In genomic region chr2:103945083-103945482, GRCh38 we compare ENCODE assay signal across 29 cellular contexts.
"Had no signal": no experiment of that assay in that cellular context is flagged by ENCODE, and none has a peak within 500 bp of the region (broad histone marks: within the 10 kb centered on the region; RNA-seq: fewer than 3 reads in every experiment).

No MANE protein-coding gene starts in this region.

- H3K27ac ChIP-seq: stomach, suprapubic skin, testis, thoracic aorta, thyroid gland, tibial artery, tibial nerve, transverse colon, upper lobe of left lung, upper lobe of right lung, uterus, vagina had no signal

- H3K4me3 Mint-ChIP-seq: stimulated activated effector memory CD8-positive, alpha-beta T cell treated with anti-CD3 and anti-CD28 coated beads, Interleukin-12 subunit alpha, Interleukin-12 subunit beta, amount 100 ng/mL, for 72 hours; stimulated activated memory B cell treated with anti-CD40 and anti-IgM and Interleukin-4, amounts not matched to agents 10 μg/mL and 1 μg/mL and 100 μg/mL, for 72 hours; stimulated activated naive B cell treated with anti-CD40 and anti-IgM and Interleukin-4, amounts not matched to agents 10 μg/mL and 1 μg/mL and 100 μg/mL, for 72 hours; stimulated activated naive CD8-positive, alpha-beta T cell treated with anti-CD3 and anti-CD28 coated beads, Interleukin-15, amount 100 ng/mL, for 72 hours; stimulated activated naive CD8-positive, alpha-beta T cell treated with anti-CD3 and anti-CD28 coated beads, Interleukin-15, Interleukin-2, amounts not matched to agents 100 ng/mL and 50 ng/mL, for 24 hours; type B pancreatic cell had no signal

- H3K4me1 Mint-ChIP-seq: stimulated activated effector memory CD8-positive, alpha-beta T cell treated with anti-CD3 and anti-CD28 coated beads, Interleukin-12 subunit alpha, Interleukin-12 subunit beta, amount 100 ng/mL, for 72 hours; stimulated activated memory B cell treated with anti-CD40 and anti-IgM and Interleukin-4, amounts not matched to agents 10 μg/mL and 1 μg/mL and 100 μg/mL, for 72 hours; stimulated activated naive B cell treated with anti-CD40 and anti-IgM and Interleukin-4, amounts not matched to agents 10 μg/mL and 1 μg/mL and 100 μg/mL, for 72 hours; stimulated activated naive CD8-positive, alpha-beta T cell treated with anti-CD3 and anti-CD28 coated beads, Interleukin-15, amount 100 ng/mL, for 72 hours had no signal

- FAIRE-seq: urothelium cell line had no signal

- H3K4me1 ChIP-seq: stomach, suprapubic skin, testis, thyroid gland, tibial artery, tibial nerve, transverse colon, upper lobe of left lung, upper lobe of right lung, uterus, vagina had no signal

- DNase-seq: stimulated activated CD4-positive, alpha-beta T cell treated with anti-CD3 and anti-CD28 coated beads, Interleukin-2, amount 100 ng/mL, for 48 hours; stimulated activated CD4-positive, alpha-beta T cell treated with anti-CD3 and anti-CD28 coated beads, Interleukin-4, amount 100 ng/mL, for 1 hour; stimulated activated CD4-positive, alpha-beta T cell treated with anti-CD3 and anti-CD28 coated beads, Interleukin-4, amount 100 ng/mL, for 24 hours; stimulated activated CD4-positive, alpha-beta T cell treated with anti-CD3 and anti-CD28 coated beads, Interleukin-4, amount 100 ng/mL, for 4 hours; stimulated activated CD8-positive, alpha-beta memory T cell treated with anti-CD3 and anti-CD28 coated beads, Interleukin-4, amount 100 ng/mL, for 48 hours; stimulated activated naive B cell treated with anti-CD40 and anti-IgM and Interleukin-4, amounts not matched to agents 10 μg/mL and 1 μg/mL and 100 μg/mL, for 72 hours; stimulated activated naive CD4-positive, alpha-beta T cell; stimulated activated naive CD4-positive, alpha-beta T cell treated with Interleukin-2 at 50 U/mL for 16 hours; stimulated activated naive CD8-positive, alpha-beta T cell treated with anti-CD3 and anti-CD28 coated beads, Interleukin-15, amount 100 ng/mL, for 72 hours; stimulated activated naive CD8-positive, alpha-beta T cell treated with anti-CD3 and anti-CD28 coated beads, Interleukin-15, Interleukin-2, amounts not matched to agents 100 U/mL and 50 U/mL, for 24 hours; stomach; substantia nigra; testis; thyroid gland; tibial artery; transverse colon; trophoblast cell; upper lobe of left lung; upper lobe of right lung; uterus had no signal

- H3K9me3 ChIP-seq: testis, thoracic aorta, thyroid gland, uterus, vagina had no signal

- H3K9me3 Mint-ChIP-seq: stimulated activated naive B cell treated with anti-CD40 and anti-IgM and Interleukin-4, amounts not matched to agents 10 μg/mL and 1 μg/mL and 100 μg/mL, for 72 hours; type B pancreatic cell had no signal

- H3K36me3 Mint-ChIP-seq: stimulated activated effector memory CD8-positive, alpha-beta T cell treated with anti-CD3 and anti-CD28 coated beads, Interleukin-12 subunit alpha, Interleukin-12 subunit beta, amount 100 ng/mL, for 72 hours; stimulated activated memory B cell treated with anti-CD40 and anti-IgM and Interleukin-4, amounts not matched to agents 10 μg/mL and 1 μg/mL and 100 μg/mL, for 72 hours; stimulated activated naive B cell treated with anti-CD40 and anti-IgM and Interleukin-4, amounts not matched to agents 10 μg/mL and 1 μg/mL and 100 μg/mL, for 72 hours; type B pancreatic cell had no signal

- H3K4me3 ChIP-seq: stomach, suprapubic skin, testis, thoracic aorta, thyroid gland, tibial artery, tibial nerve, transverse colon, upper lobe of left lung, upper lobe of right lung, uterus, vagina had no signal

- ATAC-seq: stimulated activated effector memory CD8-positive, alpha-beta T cell treated with anti-CD3 and anti-CD28 coated beads, Interleukin-12 subunit alpha, Interleukin-12 subunit beta, amount 100 ng/mL, for 72 hours; stimulated activated memory B cell treated with anti-CD40 and anti-IgM and Interleukin-4, amounts not matched to agents 10 μg/mL and 1 μg/mL and 100 μg/mL, for 72 hours; stimulated activated naive B cell treated with anti-CD40 and anti-IgM and Interleukin-4, amounts not matched to agents 10 μg/mL and 1 μg/mL and 100 μg/mL, for 72 hours; stimulated activated naive CD8-positive, alpha-beta T cell treated with anti-CD3 and anti-CD28 coated beads, Interleukin-15, amount 100 ng/mL, for 72 hours; stimulated activated naive CD8-positive, alpha-beta T cell treated with anti-CD3 and anti-CD28 coated beads, Interleukin-15, Interleukin-2, amounts not matched to agents 100 U/mL and 50 U/mL, for 24 hours; upper lobe of right lung had no signal

- H3K36me3 ChIP-seq: stomach, suprapubic skin, thoracic aorta, thyroid gland, tibial artery, tibial nerve, transverse colon, upper lobe of left lung, upper lobe of right lung, uterus, vagina had no signal

- H3K27ac Mint-ChIP-seq: stimulated activated effector memory CD8-positive, alpha-beta T cell treated with anti-CD3 and anti-CD28 coated beads, Interleukin-12 subunit alpha, Interleukin-12 subunit beta, amount 100 ng/mL, for 72 hours; stimulated activated memory B cell treated with anti-CD40 and anti-IgM and Interleukin-4, amounts not matched to agents 10 μg/mL and 1 μg/mL and 100 μg/mL, for 72 hours; stimulated activated naive B cell treated with anti-CD40 and anti-IgM and Interleukin-4, amounts not matched to agents 10 μg/mL and 1 μg/mL and 100 μg/mL, for 72 hours; stimulated activated naive CD8-positive, alpha-beta T cell treated with anti-CD3 and anti-CD28 coated beads, Interleukin-15, amount 100 ng/mL, for 72 hours; stimulated activated naive CD8-positive, alpha-beta T cell treated with anti-CD3 and anti-CD28 coated beads, Interleukin-15, Interleukin-2, amounts not matched to agents 100 ng/mL and 50 ng/mL, for 24 hours; type B pancreatic cell had no signal

- H3K27me3 ChIP-seq: stomach, suprapubic skin, testis, thyroid gland, tibial artery, tibial nerve, transverse colon, upper lobe of left lung, upper lobe of right lung, uterus, vagina had no signal

- H3K27me3 Mint-ChIP-seq: stimulated activated memory B cell treated with anti-CD40 and anti-IgM and Interleukin-4, amounts not matched to agents 10 μg/mL and 1 μg/mL and 100 μg/mL, for 72 hours; stimulated activated naive B cell treated with anti-CD40 and anti-IgM and Interleukin-4, amounts not matched to agents 10 μg/mL and 1 μg/mL and 100 μg/mL, for 72 hours; stimulated activated naive CD8-positive, alpha-beta T cell treated with anti-CD3 and anti-CD28 coated beads, Interleukin-15, amount 100 ng/mL, for 72 hours; stimulated activated naive CD8-positive, alpha-beta T cell treated with anti-CD3 and anti-CD28 coated beads, Interleukin-15, Interleukin-2, amounts not matched to agents 100 ng/mL and 50 ng/mL, for 24 hours; type B pancreatic cell had no signal
